ENCODE assay signal across 21 cellular contexts in genomic region chr11:35393093-35393492, GRCh38. TPM values are rescaled to one million over a fixed set of nuclear protein-coding genes. Genes with fewer than 3 reads are reported as not detected.
DNase-seq lines count a peak whose midpoint lies in the region; ATAC-seq and TF ChIP-seq lines count a peak whose summit lies in the region.
"Had no signal": no experiment of that assay in that cellular context is flagged by ENCODE, and none has a peak within 500 bp of the region (broad histone marks: within the 10 kb centered on the region; RNA-seq: fewer than 3 reads in every experiment).

No MANE protein-coding gene starts in this region.

- H3K36me3 ChIP-seq in BLaER1 treated with 17β-estradiol and CSF1 and Interleukin-3, amounts not matched to agents 10 nM and 100 nM: no peaks in the 10 kb centered on the region
- H3K36me3 ChIP-seq in HEK293 (ENCODE audit: control insufficient read depth in 2 of 2, insufficient read depth in 1 of 2, low read length in 2 of 2): no peaks in the 10 kb centered on the region
- H3K36me3 ChIP-seq: right atrium auricular region, stomach had no signal

- peaks cover 0 to 7% (median 5%) of the 10 kb centered on the region in 11 experiments; a peak in 6 of 22 replicates for H3K9me3 ChIP-seq in BLaER1 treated with 17β-estradiol and CSF1 and Interleukin-3, amounts not matched to agents 10 nM and 100 nM (replicated peaks in 1 of 11)
- no peaks in the 10 kb centered on the region for H3K9me3 ChIP-seq in HEK293 (ENCODE audit: control insufficient read depth, insufficient read depth, low read depth, low read length)
- H3K9me3 ChIP-seq: body of pancreas, right atrium auricular region, stomach had no signal

- H4K20me1 ChIP-seq in BLaER1 treated with 17β-estradiol and CSF1 and Interleukin-3, amounts not matched to agents 10 nM and 100 nM: no peaks in the 10 kb centered on the region

- DNase-seq in RPMI7951 (ENCODE audit: low read depth): peak; percentile 51
- peak; percentile 47 for DNase-seq in fibroblast of villous mesenchyme (ENCODE audit: low read depth)
- no peak for DNase-seq in cerebellum (ENCODE audit: low spot score)
- no peak for DNase-seq in GF-D8 (lab: John Stamatoyannopoulos, UW)
- DNase-seq in DMS114 treated with DMSO at 0.1 percent for 48 hours (lab: John Stamatoyannopoulos, UW; ENCODE audit: unreplicated experiment): no peak
- DNase-seq: activated CD4-positive, alpha-beta T cell treated with anti-CD3 and anti-CD28 coated beads, Interleukin-2, amount 10 ng/mL, durations not matched to agents 24 days and 14 days; activated naive CD8-positive, alpha-beta T cell treated with anti-CD3 and anti-CD28 coated beads for 36 hours; AML-193; body of pancreas; COR-L47; NCI-H1417 treated with DMSO at 0.1 percent for 48 hours; NCI-H446 treated with DMSO at 0.1 percent for 48 hours; nucleus accumbens; Right ventricle myocardium superior; stomach; T-cell; trophoblast cell had no signal

- H3K4me2 ChIP-seq in BLaER1 treated with 17β-estradiol and CSF1 and Interleukin-3, amounts not matched to agents 10 nM and 100 nM: peak overlapping the region in 8 of 11 experiments; percentile 22 to 63 (median 50); a peak in 15 of 22 replicates

- no peak overlapping the region for H3K4me3 ChIP-seq in BLaER1 treated with 17β-estradiol and CSF1 and Interleukin-3, amounts not matched to agents 10 nM and 100 nM
- no peak overlapping the region for H3K4me3 ChIP-seq in HEK293 (ENCODE audit: low read depth, low read length)
- H3K4me3 ChIP-seq in fibroblast of villous mesenchyme (ENCODE audit: low read depth, low read length): no peak overlapping the region
- H3K4me3 ChIP-seq: body of pancreas, right atrium auricular region, stomach had no signal

- CTCF ChIA-PET in HEK293 (lab: Yijun Ruan, JAX): interaction anchor here (0.6 to 6.7 kb wide), 17 partner anchors 11 to 966 kb away, joined by 3 to 85 read pairs (median 8); partner anchors contain the start of gene ELF5

- H3K27me3 ChIP-seq in BLaER1 treated with 17β-estradiol and CSF1 and Interleukin-3, amounts not matched to agents 10 nM and 100 nM: no peaks in the 10 kb centered on the region; a peak in 1 of 22 replicates
- H3K27me3 ChIP-seq: body of pancreas, right atrium auricular region, stomach had no signal

- TF ChIP-seq CTCF in HEK293 (tag by site-specific recombination; IDR thresholded peaks at IDR 0.05): no peak
- TF ChIP-seq CTCF in fibroblast of villous mesenchyme (IDR thresholded peaks at IDR 0.05; ENCODE audit: insufficient read depth, low read depth, low read length): no peak

- no peak overlapping the region for H3K27ac ChIP-seq in BLaER1 treated with 17β-estradiol and CSF1 and Interleukin-3, amounts not matched to agents 10 nM and 100 nM
- H3K27ac ChIP-seq in HEK293 (ENCODE audit: extremely low read depth, low read depth, low read length): no peak overlapping the region
- H3K27ac ChIP-seq: right atrium auricular region had no signal

- peaks cover 18 to 35% (median 27%) of the 10 kb centered on the region in 10 experiments for H3K4me1 ChIP-seq in BLaER1 treated with 17β-estradiol and CSF1 and Interleukin-3, amounts not matched to agents 10 nM and 100 nM
- peaks cover 4% of the 10 kb centered on the region; the same call in 1 of the 2 replicates for H3K4me1 ChIP-seq in HEK293 (ENCODE audit: control insufficient read depth, insufficient read depth, low read length)

- POLR2A ChIA-PET in HEK293 (lab: Yijun Ruan, JAX): no interaction called here

- peak overlapping the region in 2 of 11 experiments; percentile 3 to 12; a peak in 1 of 22 replicates for H3K9ac ChIP-seq in BLaER1 treated with 17β-estradiol and CSF1 and Interleukin-3, amounts not matched to agents 10 nM and 100 nM

- ATAC-seq in HG02870 (IDR thresholded peaks at IDR 0.05; ENCODE audit: unreplicated experiment): no peak
- ATAC-seq: body of pancreas had no signal

TF ChIP-seq in HEK293, 187 proteins besides CTCF, POLR2A, EP300 and RAD21:
- no peak for TF ChIP-seq ZNF121 (tag by site-specific recombination; IDR thresholded peaks at IDR 0.05)
- peak; percentile 89 for TF ChIP-seq ZBTB44 (tag by site-specific recombination; IDR thresholded peaks at IDR 0.05)
TF ChIP-seq in HEK293: peak in this region for 1.

RNA-seq across cellular contexts. Expression of gene SLC1A2, which starts 26.3 kb away (rescaled TPM):
- total RNA-seq in RPMI7951 (2014; rRNA removed; shearing (Covaris generic)): 0.39 and 0.48 TPM in 2 replicates
- total RNA-seq in fibroblast of villous mesenchyme (18.7 and 23.7 TPM in 2 replicates), cerebellum (135 TPM)
- total RNA-seq: activated CD4-positive, alpha-beta T cell treated with anti-CD3 and anti-CD28 coated beads, Interleukin-2, amount 10 ng/mL, durations not matched to agents 24 days and 14 days had no signal

Comparison
In these comparisons a context has a peak if more than half of its experiments do, and no peak if none do; other contexts are left out.
1. DNase-seq: peak in RPMI7951 (single experiment) and fibroblast of villous mesenchyme (single experiment); none in cerebellum (single experiment), GF-D8 (single experiment) and DMS114 treated with DMSO at 0.1 percent for 48 hours (single experiment).
2. RNA of gene SLC1A2, which starts 26.3 kb away (total RNA-seq): 135 TPM in cerebellum (single experiment) and 18.7 to 23.7 TPM in fibroblast of villous mesenchyme; 0.39 to 0.48 TPM in RPMI7951; every median in the first group is over 10 times any median in the second.